In the genomic region with DNA sequence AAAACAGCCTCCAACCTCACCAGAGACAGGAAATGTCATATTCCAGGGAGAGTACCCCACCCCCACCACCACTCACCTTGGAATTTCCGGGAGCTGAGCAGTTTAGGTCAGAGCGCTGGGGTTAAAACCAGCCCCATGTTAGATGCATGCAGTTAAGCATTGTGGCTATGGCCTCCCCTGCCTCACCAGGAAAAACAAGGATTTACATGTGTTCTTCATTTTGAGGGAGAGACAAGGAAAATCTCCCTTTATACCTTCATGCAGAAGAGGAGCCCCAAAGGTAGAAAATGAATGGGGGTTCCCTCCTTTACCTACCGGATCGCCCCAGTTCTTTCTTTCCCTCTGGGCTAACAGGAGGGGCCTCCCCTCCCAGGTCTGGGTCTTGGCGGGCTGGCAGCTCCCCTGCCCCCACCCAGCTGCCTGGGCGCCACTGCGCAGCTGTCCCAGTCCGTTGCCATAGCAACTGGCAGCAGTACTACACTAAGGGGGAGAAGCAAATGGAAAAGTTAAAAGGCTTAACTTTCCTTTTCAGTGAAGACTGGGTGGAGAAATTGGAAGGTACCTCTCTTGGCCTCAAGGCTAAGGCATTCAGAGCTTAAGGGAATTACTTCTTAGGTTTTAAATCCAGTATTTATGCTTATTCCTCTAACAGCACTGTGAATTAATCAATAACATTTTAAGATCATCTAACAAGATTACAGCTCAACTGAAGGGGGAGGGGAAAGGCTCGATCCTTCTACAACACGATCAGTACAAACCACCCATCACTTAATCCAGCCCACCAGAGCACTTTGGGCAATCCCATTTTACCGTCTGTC, we compare ENCODE assay signal across 8 cellular contexts. TPM values are rescaled to one million over a fixed set of nuclear protein-coding genes. Genes with fewer than 3 reads are reported as not detected.
DNase-seq lines count a peak whose midpoint lies in the region; ATAC-seq lines count a peak whose summit lies in the region.

No MANE protein-coding gene starts in this region.

- peak; percentile 80 for DNase-seq in Right ventricle myocardium inferior (ENCODE audit: missing footprints)
- no peak for DNase-seq in cardiac septum (ENCODE audit: low spot score)
- peak; percentile 83 for DNase-seq in NCI-H526 treated with DMSO at 0.1 percent for 48 hours (lab: John Stamatoyannopoulos, UW)
- DNase-seq in activated T-cell treated with anti-CD3 and anti-CD28 coated beads for 4 hours: peak; percentile 11
- DNase-seq in middle frontal gyrus (ENCODE audit: extremely low spot score, low spot score): peak; percentile 84
- peak; percentile 84 for DNase-seq in stromal cell of bone marrow (ENCODE audit: low read depth)

- ATAC-seq in Right ventricle myocardium inferior: peak; percentile 90
- peak; percentile 82 for ATAC-seq in HG03354 (IDR thresholded peaks at IDR 0.05; ENCODE audit: poor library complexity, severe bottlenecking, unreplicated experiment)
- ATAC-seq in esophagus mucosa: peak; percentile 70

- intact Hi-C loops in Right ventricle myocardium inferior (cut with DNase I): loop anchor here (2.0 kb wide), 1 partner anchor 19 kb away; no protein-coding TSS in a partner anchor
- intact Hi-C loops in cardiac septum (cut with DNase I): no loop called here

RNA-seq across cellular contexts. Expression of a gene that starts 20.5 kb away (rescaled TPM):
- total RNA-seq in Right ventricle myocardium inferior (43.0 TPM), cardiac septum (39.5 TPM), esophagus mucosa (44.0 TPM)

RNA-seq across cellular contexts. Expression of a gene that starts 21.1 kb away (rescaled TPM):
- total RNA-seq in Right ventricle myocardium inferior (371 TPM), cardiac septum (439 TPM), esophagus mucosa (687 TPM)

RNA-seq across cellular contexts. Expression of a gene that starts 41.4 kb away (rescaled TPM):
- total RNA-seq in Right ventricle myocardium inferior (1.1 TPM), cardiac septum (1.2 TPM), esophagus mucosa (not detected)
